ENCODE assay signal across 10 cellular contexts in genomic region chr12:69331846-69332684, GRCh38. TPM values are rescaled to one million over a fixed set of nuclear protein-coding genes. Genes with fewer than 3 reads are reported as not detected.
DNase-seq lines count a peak whose midpoint lies in the region; ATAC-seq, FAIRE-seq and TF ChIP-seq lines count a peak whose summit lies in the region.
"Had no signal": no experiment of that assay in that cellular context is flagged by ENCODE, and none has a peak within 500 bp of the region (broad histone marks: within the 10 kb centered on the region; RNA-seq: fewer than 3 reads in every experiment).

No MANE protein-coding gene starts in this region.

- peak overlapping the region; percentile 98 for H3K9ac ChIP-seq in HepG2 (ENCODE audit: insufficient read depth, low read depth, low read length)

- TF ChIP-seq POLR2A in HepG2 (IDR thresholded peaks at IDR 0.05; ENCODE audit: insufficient read depth in 1 of 2, low read depth in 2 of 2, low read length in 2 of 2) (peak; percentile 59 to 74), vagina (IDR thresholded peaks at IDR 0.05) (no peak), lower leg skin (IDR thresholded peaks at IDR 0.05) (no peak)

- no peak for TF ChIP-seq RAD21 in HepG2 (CRISPR knock-in tag; IDR thresholded peaks at IDR 0.05)

- 0% methylated on average over 12 of the region's 20 CpGs for WGBS in HepG2 (ENCODE audit: low lambda C conversion rate)
- WGBS in lower leg skin, 2 donors = 72 to 73% methylated on average over 20 of the region's 20 CpGs

- H3K36me3 Mint-ChIP-seq in activated T-cell treated with anti-CD3 and anti-CD28 coated beads, Interleukin-2, amount 50 U/mL, for 24 hours (ENCODE audit: low read depth) = no peaks in the 10 kb centered on the region
- no peaks in the 10 kb centered on the region for H3K36me3 Mint-ChIP-seq in activated CD4-positive, alpha-beta memory T cell treated with anti-CD3 and anti-CD28 coated beads for 36 hours
- H3K36me3 Mint-ChIP-seq in stimulated activated naive B cell treated with anti-CD40 and anti-IgM and Interleukin-4, amounts not matched to agents 10 μg/mL and 1 μg/mL and 100 μg/mL, for 72 hours = no peaks in the 10 kb centered on the region

- no peaks in the 10 kb centered on the region for H3K9me3 Mint-ChIP-seq in activated T-cell treated with anti-CD3 and anti-CD28 coated beads, Interleukin-2, amount 50 U/mL, for 24 hours
- no peaks in the 10 kb centered on the region for H3K9me3 Mint-ChIP-seq in activated CD4-positive, alpha-beta memory T cell treated with anti-CD3 and anti-CD28 coated beads for 36 hours
- no peaks in the 10 kb centered on the region for H3K9me3 Mint-ChIP-seq in stimulated activated naive B cell treated with anti-CD40 and anti-IgM and Interleukin-4, amounts not matched to agents 10 μg/mL and 1 μg/mL and 100 μg/mL, for 72 hours

- H3K27me3 ChIP-seq in HepG2 (ENCODE audit: control insufficient read depth in 1 of 2, insufficient read depth in 2 of 2, low read length in 2 of 2) (no peaks in the 10 kb centered on the region; a peak in 1 of 5 replicates), vagina (no peaks in the 10 kb centered on the region)

- DNase-seq in activated T-cell treated with anti-CD3 and anti-CD28 coated beads, Interleukin-2, amount 50 U/mL, for 24 hours = no peak
- DNase-seq in activated T-cell treated with anti-CD3 and anti-CD28 coated beads for 4 hours (no peak), HepG2 (ENCODE audit: low spot score) (no peak), vagina (ENCODE audit: extremely low spot score in 2 of 2) (no peak), activated gamma-delta T cell treated with Interleukin-2 at 50 U/mL for 16 hours (no peak), lower leg skin (ENCODE audit: low spot score in 2 of 2) (no peak)
- DNase-seq in activated CD4-positive, alpha-beta memory T cell treated with anti-CD3 and anti-CD28 coated beads for 36 hours = no peak
- no peak for DNase-seq in stimulated activated naive B cell treated with anti-CD40 and anti-IgM and Interleukin-4, amounts not matched to agents 10 μg/mL and 1 μg/mL and 100 μg/mL, for 72 hours

- H3K27ac Mint-ChIP-seq in activated T-cell treated with anti-CD3 and anti-CD28 coated beads, Interleukin-2, amount 50 U/mL, for 24 hours = no peak overlapping the region
- H3K27ac Mint-ChIP-seq in activated CD4-positive, alpha-beta memory T cell treated with anti-CD3 and anti-CD28 coated beads for 36 hours = peak overlapping the region; percentile 88
- peak overlapping the region; percentile 10 for H3K27ac Mint-ChIP-seq in stimulated activated naive B cell treated with anti-CD40 and anti-IgM and Interleukin-4, amounts not matched to agents 10 μg/mL and 1 μg/mL and 100 μg/mL, for 72 hours

- in situ Hi-C loops in HepG2 (cut with HindIII; ENCODE audit: extremely low pct_ligation_motif_present, low pct_unique_long_range_greater_than_20kb) = no loop called here

- H3K79me2 ChIP-seq in HepG2 (ENCODE audit: insufficient read depth, low read length) = peaks cover 49% of the 10 kb centered on the region

- no peaks in the 10 kb centered on the region for H3K9me3 ChIP-seq in HepG2 (ENCODE audit: low read length)
- no peaks in the 10 kb centered on the region for H3K9me3 ChIP-seq in vagina
- H3K9me3 ChIP-seq: prostate gland had no signal

- TF ChIP-seq CTCF in HepG2 (CRISPR knock-in tag; IDR thresholded peaks at IDR 0.05) = no peak
- no peak for TF ChIP-seq CTCF in vagina (IDR thresholded peaks at IDR 0.05)
- no peak for TF ChIP-seq CTCF in lower leg skin (IDR thresholded peaks at IDR 0.05)

- peak; percentile 21 for FAIRE-seq in HepG2 (lab: Jason Lieb, UNC)
- FAIRE-seq: H54 had no signal

- TF ChIP-seq EP300 in HepG2 (IDR thresholded peaks at IDR 0.05; ENCODE audit: low read depth in 2 of 2, low read length in 2 of 2) (no peak), HepG2 (CRISPR knock-in tag; IDR thresholded peaks at IDR 0.05; ENCODE audit: borderline replicate concordance) (no peak)

- H3K4me1 ChIP-seq in HepG2 (ENCODE audit: insufficient read depth, low read length) (peaks cover 67% of the 10 kb centered on the region), vagina (peaks cover 6% of the 10 kb centered on the region)

- H2AFZ ChIP-seq in HepG2 (ENCODE audit: low read length) = no peak overlapping the region

- H3K4me3 ChIP-seq in HepG2 (replicated peaks in 1 of 3; ENCODE audit: insufficient read depth in 1 of 3, low read depth in 2 of 3, low read length in 3 of 3) (peak overlapping the region; percentile 64 to 97 (median 88)), vagina (no peak overlapping the region), lower leg skin (ENCODE audit: low read depth, poor library complexity, severe bottlenecking) (no peak overlapping the region)

- BruUV-seq in HepG2 (replicated peaks; lab: Mats Ljungman, UMichigan) = TSS peak; percentile 59

- ATAC-seq in HepG2 = peak; percentile 54
- ATAC-seq in stimulated activated naive B cell treated with anti-CD40 and anti-IgM and Interleukin-4, amounts not matched to agents 10 μg/mL and 1 μg/mL and 100 μg/mL, for 72 hours (replicated peaks) = no peak

- H3K36me3 ChIP-seq in HepG2 (replicated peaks in 1 of 2; ENCODE audit: control insufficient read depth in 1 of 2, insufficient read depth in 2 of 2, low read length in 2 of 2) = peaks cover 4 to 7% of the 10 kb centered on the region in 2 experiments
- no peaks in the 10 kb centered on the region for H3K36me3 ChIP-seq in vagina
- H3K36me3 ChIP-seq: prostate gland had no signal

- intact Hi-C loops in activated CD4-positive, alpha-beta memory T cell treated with anti-CD3 and anti-CD28 coated beads for 36 hours (cut with micrococcal nuclease) = loop anchor here (1.0 to 2.0 kb wide), 2 partner anchors 27 to 93 kb away; partner anchors contain the start of genes CPSF6 and YEATS4
- intact Hi-C loops in HepG2 (cut with micrococcal nuclease; ENCODE audit: unreplicated experiment) = loop anchor here (2.0 to 10.0 kb wide), 2 partner anchors 41 to 177 kb away; no protein-coding TSS in a partner anchor
- intact Hi-C loops in vagina (cut with DNase I) = no loop called here
- intact Hi-C loops in lower leg skin (cut with DNase I; ENCODE audit: low total_unique reads) = no loop called here

- H3K4me1 Mint-ChIP-seq in activated T-cell treated with anti-CD3 and anti-CD28 coated beads, Interleukin-2, amount 50 U/mL, for 24 hours (ENCODE audit: low read depth) = peaks cover 46% of the 10 kb centered on the region
- peaks cover 53% of the 10 kb centered on the region for H3K4me1 Mint-ChIP-seq in activated CD4-positive, alpha-beta memory T cell treated with anti-CD3 and anti-CD28 coated beads for 36 hours (ENCODE audit: low read depth)
- peaks cover 2 to 24% of the 10 kb centered on the region in 2 donors for H3K4me1 Mint-ChIP-seq in stimulated activated naive B cell treated with anti-CD40 and anti-IgM and Interleukin-4, amounts not matched to agents 10 μg/mL and 1 μg/mL and 100 μg/mL, for 72 hours

- H3K27me3 Mint-ChIP-seq in activated T-cell treated with anti-CD3 and anti-CD28 coated beads, Interleukin-2, amount 50 U/mL, for 24 hours = no peaks in the 10 kb centered on the region
- no peaks in the 10 kb centered on the region for H3K27me3 Mint-ChIP-seq in activated CD4-positive, alpha-beta memory T cell treated with anti-CD3 and anti-CD28 coated beads for 36 hours
- H3K27me3 Mint-ChIP-seq in stimulated activated naive B cell treated with anti-CD40 and anti-IgM and Interleukin-4, amounts not matched to agents 10 μg/mL and 1 μg/mL and 100 μg/mL, for 72 hours = no peaks in the 10 kb centered on the region

- CTCF ChIA-PET in activated CD4-positive, alpha-beta memory T cell treated with anti-CD3 and anti-CD28 coated beads for 36 hours (lab: Charles Lee) = interaction anchor here (0.8 to 3.2 kb wide), 3 partner anchors 26 to 308 kb away, joined by 3 to 14 read pairs (median 7); no protein-coding TSS in a partner anchor
- CTCF ChIA-PET in HepG2 (lab: Yijun Ruan, JAX; ENCODE audit: low intra/inter-chr PET ratio, low total read pairs) = no interaction called here

- H3K27ac ChIP-seq in HepG2 (ENCODE audit: extremely low read length, insufficient read depth, low read length) (peak overlapping the region; percentile 99), vagina (no peak overlapping the region)

- no peaks in the 10 kb centered on the region for H4K20me1 ChIP-seq in HepG2 (ENCODE audit: insufficient read depth, low read length)

- peak overlapping the region; percentile 83 for H3K4me3 Mint-ChIP-seq in activated T-cell treated with anti-CD3 and anti-CD28 coated beads, Interleukin-2, amount 50 U/mL, for 24 hours
- peak overlapping the region; percentile 73 for H3K4me3 Mint-ChIP-seq in activated CD4-positive, alpha-beta memory T cell treated with anti-CD3 and anti-CD28 coated beads for 36 hours
- peak overlapping the region; percentile 17 to 18 for H3K4me3 Mint-ChIP-seq in stimulated activated naive B cell treated with anti-CD40 and anti-IgM and Interleukin-4, amounts not matched to agents 10 μg/mL and 1 μg/mL and 100 μg/mL, for 72 hours

- H3K4me2 ChIP-seq in HepG2 (ENCODE audit: low read depth, low read length) = peak overlapping the region; percentile 89

- POLR2A ChIA-PET in activated CD4-positive, alpha-beta memory T cell treated with anti-CD3 and anti-CD28 coated beads for 36 hours (lab: Charles Lee) = interaction anchor here (2.3 kb wide), 1 partner anchor 26 kb away, joined by 11 read pairs; no protein-coding TSS in a partner anchor
- POLR2A ChIA-PET in HepG2 (lab: Yijun Ruan, JAX) = interaction anchor here (1.0 to 11.9 kb wide), 13 partner anchors 7 to 545 kb away, joined by 3 to 229 read pairs (median 6); partner anchors contain the start of gene LYZ

RNA-seq across cellular contexts. Expression of gene LYZ, which starts 16.1 kb away (rescaled TPM):
- total RNA-seq in activated CD4-positive, alpha-beta memory T cell treated with anti-CD3 and anti-CD28 coated beads for 36 hours = not detected
- 1,312 and 2,054 TPM in 2 replicates for total RNA-seq in HepG2 (2016; rRNA removed; fragmentation: Illumina TruSeq; extraction: Trizol)
- 154 and 157 TPM in 2 replicates for total RNA-seq in HepG2 (2016; cell fraction: cytosol; rRNA removed; fragmentation: Illumina TruSeq; extraction: Trizol; ENCODE audit: low read depth)
- total RNA-seq in HepG2 (2016; cell fraction: insoluble cytoplasmic fraction; rRNA removed; fragmentation: Illumina TruSeq; extraction: Trizol) = 1,332 and 2,132 TPM in 2 replicates
- 312 and 354 TPM in 2 replicates for total RNA-seq in HepG2 (2016; cell fraction: membrane; rRNA removed; fragmentation: Illumina TruSeq; extraction: Trizol)
- 1,314 and 1,505 TPM in 2 replicates for total RNA-seq in HepG2 (2016; cell fraction: nucleus; rRNA removed; fragmentation: Illumina TruSeq; extraction: Trizol)
- 1,560 and 1,788 TPM in 2 replicates for polyA plus RNA-seq in HepG2 (2011; rRNA removed)
- polyA plus RNA-seq in HepG2 (2011; cell fraction: cytosol; rRNA removed) = 1,336 TPM in 2 replicates
- 253 and 317 TPM in 2 replicates for polyA plus RNA-seq in HepG2 (2011; cell fraction: nucleus; rRNA removed)
- polyA plus RNA-seq in HepG2 (2012) = 2,246 and 4,153 TPM in 2 replicates
- polyA plus RNA-seq in HepG2 (2016; cell fraction: cytosol; fragmentation: Illumina TruSeq; extraction: Trizol; ENCODE audit: low read depth) = 159 and 162 TPM in 2 replicates
- 1,264 and 1,284 TPM in 2 replicates for polyA plus RNA-seq in HepG2 (2016; cell fraction: insoluble cytoplasmic fraction; fragmentation: Illumina TruSeq; extraction: Trizol; ENCODE audit: low read depth)
- 279 and 297 TPM in 2 replicates for polyA plus RNA-seq in HepG2 (2016; cell fraction: membrane; fragmentation: Illumina TruSeq; extraction: Trizol; ENCODE audit: low read depth)
- polyA plus RNA-seq in HepG2 (2016; cell fraction: nucleus; fragmentation: Illumina TruSeq; extraction: Trizol; ENCODE audit: insufficient read depth, low read depth) = 2,068 and 2,203 TPM in 2 replicates
- 0.80 and 1,221 TPM in 2 replicates for polyA minus RNA-seq in HepG2 (2011; rRNA and poly(A)+ RNA removed; ENCODE audit: low replicate concordance)
- polyA minus RNA-seq in HepG2 (2011; cell fraction: cytosol; rRNA and poly(A)+ RNA removed) = 3,146 and 3,201 TPM in 2 replicates
- 420 and 665 TPM in 2 replicates for polyA minus RNA-seq in HepG2 (2011; cell fraction: nucleus; rRNA and poly(A)+ RNA removed)
- 15.2 TPM for total RNA-seq in vagina
- 10 to 100 TPM in 3 of 4 donors, 1 to 10 TPM in 1; 6.8 to 27.8 (median 18.8) TPM for total RNA-seq in lower leg skin

RNA-seq across cellular contexts. Expression of gene YEATS4, which starts 27.5 kb away (rescaled TPM):
- total RNA-seq in activated CD4-positive, alpha-beta memory T cell treated with anti-CD3 and anti-CD28 coated beads for 36 hours = 10 to 100 TPM; 50.4 to 50.6 TPM
- 45.0 and 51.7 TPM in 2 replicates for total RNA-seq in HepG2 (2016; rRNA removed; fragmentation: Illumina TruSeq; extraction: Trizol)
- total RNA-seq in HepG2 (2016; cell fraction: cytosol; rRNA removed; fragmentation: Illumina TruSeq; extraction: Trizol; ENCODE audit: low read depth) = 11.6 and 14.0 TPM in 2 replicates
- 45.7 and 59.8 TPM in 2 replicates for total RNA-seq in HepG2 (2016; cell fraction: insoluble cytoplasmic fraction; rRNA removed; fragmentation: Illumina TruSeq; extraction: Trizol)
- 25.6 and 27.0 TPM in 2 replicates for total RNA-seq in HepG2 (2016; cell fraction: membrane; rRNA removed; fragmentation: Illumina TruSeq; extraction: Trizol)
- 21.7 and 27.0 TPM in 2 replicates for total RNA-seq in HepG2 (2016; cell fraction: nucleus; rRNA removed; fragmentation: Illumina TruSeq; extraction: Trizol)
- 10.0 and 16.8 TPM in 2 replicates for polyA plus RNA-seq in HepG2 (2011; rRNA removed)
- 16.1 and 23.0 TPM in 2 replicates for polyA plus RNA-seq in HepG2 (2011; cell fraction: cytosol; rRNA removed)
- polyA plus RNA-seq in HepG2 (2011; cell fraction: nucleus; rRNA removed) = 6.9 and 7.4 TPM in 2 replicates
- polyA plus RNA-seq in HepG2 (2012) = 17.1 and 21.3 TPM in 2 replicates
- polyA plus RNA-seq in HepG2 (2016; cell fraction: cytosol; fragmentation: Illumina TruSeq; extraction: Trizol; ENCODE audit: low read depth) = 10.2 and 11.1 TPM in 2 replicates
- 58.2 and 68.3 TPM in 2 replicates for polyA plus RNA-seq in HepG2 (2016; cell fraction: insoluble cytoplasmic fraction; fragmentation: Illumina TruSeq; extraction: Trizol; ENCODE audit: low read depth)
- polyA plus RNA-seq in HepG2 (2016; cell fraction: membrane; fragmentation: Illumina TruSeq; extraction: Trizol; ENCODE audit: low read depth) = 21.0 and 21.8 TPM in 2 replicates
- polyA plus RNA-seq in HepG2 (2016; cell fraction: nucleus; fragmentation: Illumina TruSeq; extraction: Trizol; ENCODE audit: insufficient read depth, low read depth) = 28.6 and 30.9 TPM in 2 replicates
- polyA minus RNA-seq in HepG2 (2011; rRNA and poly(A)+ RNA removed; ENCODE audit: low replicate concordance) = 7.0 and 10.3 TPM in 2 replicates
- polyA minus RNA-seq in HepG2 (2011; cell fraction: cytosol; rRNA and poly(A)+ RNA removed) = 10.5 and 11.3 TPM in 2 replicates
- polyA minus RNA-seq in HepG2 (2011; cell fraction: nucleus; rRNA and poly(A)+ RNA removed) = 16.4 and 19.7 TPM in 2 replicates
- 6.1 TPM for total RNA-seq in vagina
- total RNA-seq in lower leg skin = 10 to 100 TPM; 10.0 to 21.7 (median 16.8) TPM

Comparison
In these comparisons a context has a peak if more than half of its experiments do, and no peak if none do; other contexts are left out.
1. H3K4me3 Mint-ChIP-seq: peak in every context shown above with its lines; median percentile 83 in activated T-cell treated with anti-CD3 and anti-CD28 coated beads, Interleukin-2, amount 50 U/mL, for 24 hours; 73 in activated CD4-positive, alpha-beta memory T cell treated with anti-CD3 and anti-CD28 coated beads for 36 hours; 18 in stimulated activated naive B cell treated with anti-CD40 and anti-IgM and Interleukin-4, amounts not matched to agents 10 μg/mL and 1 μg/mL and 100 μg/mL, for 72 hours.
2. H3K4me3 ChIP-seq: peak in HepG2 (3 of 3); none in vagina (0 of 2) and lower leg skin (single experiment).
3. POLR2A ChIP-seq: peak in HepG2 (2 of 2); none in vagina (0 of 2) and lower leg skin (0 of 2).
4. intact Hi-C loops: an anchor here in activated CD4-positive, alpha-beta memory T cell treated with anti-CD3 and anti-CD28 coated beads for 36 hours (1.0 to 2.0 kb wide) and HepG2 (2.0 to 10.0 kb wide); none called in vagina and lower leg skin.